10 cellular contexts compared by ENCODE assay signal in genomic region chr11:102559839-102560238, GRCh38. TPM values are rescaled to one million over a fixed set of nuclear protein-coding genes. Genes with fewer than 3 reads are reported as not detected.
DNase-seq lines count a peak whose midpoint lies in the region; ATAC-seq and TF ChIP-seq lines count a peak whose summit lies in the region.
"Had no signal": no experiment of that assay in that cellular context is flagged by ENCODE, and none has a peak within 500 bp of the region (broad histone marks: within the 10 kb centered on the region; RNA-seq: fewer than 3 reads in every experiment).

No MANE protein-coding gene starts in this region.

- H3K27me3 ChIP-seq in MM.1S (replicated peaks; ENCODE audit: insufficient read depth, low read length) = peaks cover 55% of the 10 kb centered on the region

- no peaks in the 10 kb centered on the region for H3K27me3 Mint-ChIP-seq in naive B cell

- intact Hi-C loops in lower leg skin (cut with DNase I; ENCODE audit: low total_unique reads) = no loop called here

- H3K4me1 Mint-ChIP-seq in naive B cell = peaks cover 43 to 61% (median 45%) of the 10 kb centered on the region in 3 donors

- DNase-seq in MM.1S (peak; percentile 53), naive B cell (peak; percentile 42), lower leg skin (ENCODE audit: low spot score in 2 of 2) (no peak), putamen (ENCODE audit: low spot score) (no peak), CD1c-positive myeloid dendritic cell (ENCODE audit: extremely low spot score) (no peak), mucosa of gallbladder (ENCODE audit: low spot score) (no peak)
- DNase-seq: left ventricle myocardium superior had no signal

- H2AFZ ChIP-seq in MM.1S (ENCODE audit: low read length) = no peak overlapping the region

- ATAC-seq in GM18511 (IDR thresholded peaks at IDR 0.05; ENCODE audit: unreplicated experiment) (peak; percentile 43), GM21786 (IDR thresholded peaks at IDR 0.05; ENCODE audit: unreplicated experiment) (peak; percentile 41), naive B cell (ENCODE audit: low read depth in 2 of 2) (peak; percentile 79 to 82)
- ATAC-seq: K562, left ventricle myocardium superior had no signal

- H4K20me1 ChIP-seq in MM.1S (ENCODE audit: insufficient read depth, low read length) = no peaks in the 10 kb centered on the region; the same call in 1 of the 2 replicates

- TF ChIP-seq CTCF in MM.1S (IDR thresholded peaks at IDR 0.05; ENCODE audit: low read length) (no peak), lower leg skin (IDR thresholded peaks at IDR 0.05) (no peak)

- no peak for TF ChIP-seq POLR2A in lower leg skin (IDR thresholded peaks at IDR 0.05)

- no peaks in the 10 kb centered on the region for H3K36me3 Mint-ChIP-seq in naive B cell

- H3K9me3 Mint-ChIP-seq in naive B cell = peaks cover 0 to 11% (median 0%) of the 10 kb centered on the region in 7 donors

- H3K4me1 ChIP-seq in MM.1S (ENCODE audit: low read length) = peaks cover 24% of the 10 kb centered on the region

- peak overlapping the region; percentile 28 to 93 (median 81) for H3K4me3 Mint-ChIP-seq in naive B cell

- no peaks in the 10 kb centered on the region for H3K36me3 ChIP-seq in MM.1S (replicated peaks; ENCODE audit: insufficient read depth, low read length)

- no peak overlapping the region for H3K9ac ChIP-seq in MM.1S (ENCODE audit: low read length)

- peaks cover 13% of the 10 kb centered on the region for H3F3A ChIP-seq in MM.1S (ENCODE audit: insufficient read depth, low read length)

- peak overlapping the region; percentile 67 for H3K4me2 ChIP-seq in MM.1S (ENCODE audit: low read depth, low read length)

- no peaks in the 10 kb centered on the region for H3K9me3 ChIP-seq in MM.1S (replicated peaks; ENCODE audit: insufficient read depth, low read length)

- H3K4me3 ChIP-seq in MM.1S (ENCODE audit: low read length) (peak overlapping the region; percentile 10; the same call in 1 of the 2 replicates), lower leg skin (ENCODE audit: low read depth, poor library complexity, severe bottlenecking) (no peak overlapping the region)
- H3K4me3 ChIP-seq: K562 had no signal

- peak overlapping the region; percentile 90 to 100 (median 97) for H3K27ac Mint-ChIP-seq in naive B cell

- H3K27ac ChIP-seq in MM.1S (ENCODE audit: low read length) = no peak overlapping the region

- H3K79me2 ChIP-seq in MM.1S (ENCODE audit: low read length) = no peaks in the 10 kb centered on the region

- no peaks in the 10 kb centered on the region for H3K9me2 ChIP-seq in MM.1S (replicated peaks; ENCODE audit: insufficient read depth, low read length)

RNA-seq across cellular contexts. Expression of gene MMP7, which starts 29.3 kb away (rescaled TPM):
- under 1 TPM in 2 of 6 donors, not detected in 4; 0.32 to 0.36 TPM for polyA plus RNA-seq in naive B cell (ENCODE audit: low read depth in 6 of 6)
- total RNA-seq in lower leg skin (100 to 1,000 TPM in 2 of 4 donors, 10 to 100 TPM in 2; 15.9 to 195 (median 95.8) TPM), mucosa of gallbladder (1,865 TPM)
- total RNA-seq: left ventricle myocardium superior had no signal
- polyA plus RNA-seq: K562 had no signal

Comparison
In these comparisons a context has a peak if more than half of its experiments do, and no peak if none do; other contexts are left out.
1. DNase-seq: peak in MM.1S (single experiment) and naive B cell (single experiment); none in lower leg skin (0 of 2), putamen (single experiment), CD1c-positive myeloid dendritic cell (single experiment) and mucosa of gallbladder (single experiment).
2. Peak in every context shown above with its lines, with median percentiles within 50 percentile points of each other: ATAC-seq.